Comparison of ENCODE assay signal across 25 cellular contexts in the genomic region with DNA sequence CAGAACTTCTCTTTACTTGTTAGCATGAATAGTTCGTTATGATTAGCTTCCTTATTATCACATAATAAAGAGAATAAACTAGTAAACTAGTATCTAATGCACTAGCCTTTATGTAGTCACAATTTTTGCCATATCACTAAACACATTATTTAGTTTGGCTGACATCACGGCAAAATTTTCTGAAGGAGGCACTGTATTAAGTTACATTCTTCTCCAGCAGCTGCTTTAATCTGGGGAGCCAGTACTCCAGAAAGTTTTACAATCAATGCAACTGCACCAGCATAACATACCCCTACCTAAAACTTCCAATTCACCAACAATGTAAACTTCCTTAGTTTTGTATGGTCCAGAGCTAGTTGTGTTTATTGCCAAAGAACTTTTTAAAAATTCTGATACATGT.
"Had no signal": no experiment of that assay in that cellular context is flagged by ENCODE, and none has a peak within 500 bp of the region (broad histone marks: within the 10 kb centered on the region; RNA-seq: fewer than 3 reads in every experiment).

No MANE protein-coding gene starts in this region.

- H3K27me3 ChIP-seq: MG63 had no signal

- H3K27ac ChIP-seq: KMS-11 had no signal

- H3K4me1 Mint-ChIP-seq: activated CD4-positive, alpha-beta T cell treated with anti-CD3 and anti-CD28 coated beads, Interleukin-2, amount 10 ng/mL, durations not matched to agents 7 days and 5 days; activated naive CD8-positive, alpha-beta T cell treated with anti-CD3 and anti-CD28 coated beads, Interleukin-2, amount 50 U/mL, for 24 hours; IgD-negative memory B cell had no signal

- H3K4me3 ChIP-seq: MG63 had no signal

- ATAC-seq: activated naive CD4-positive, alpha-beta T cell treated with anti-CD3 and anti-CD28 coated beads, Interleukin-2, amount 50 U/mL, for 72 hours; activated naive CD8-positive, alpha-beta T cell treated with anti-CD3 and anti-CD28 coated beads, Interleukin-2, amount 50 U/mL, for 24 hours; activated T-cell treated with anti-CD3 and anti-CD28 coated beads, Interleukin-2, amount 50 U/mL, for 4 hours; PC-3 had no signal

- H3K27ac Mint-ChIP-seq: activated CD4-positive, alpha-beta memory T cell treated with anti-CD3 and anti-CD28 coated beads for 36 hours; activated CD4-positive, alpha-beta T cell treated with anti-CD3 and anti-CD28 coated beads, Interleukin-2, amount 10 ng/mL, durations not matched to agents 7 days and 5 days; activated naive CD4-positive, alpha-beta T cell treated with anti-CD3 and anti-CD28 coated beads, Interleukin-2, amount 50 U/mL, for 72 hours; activated naive CD8-positive, alpha-beta T cell treated with anti-CD3 and anti-CD28 coated beads, Interleukin-2, amount 50 U/mL, for 24 hours; IgD-negative memory B cell had no signal

- H3K4me3 Mint-ChIP-seq: activated CD4-positive, alpha-beta memory T cell treated with anti-CD3 and anti-CD28 coated beads for 36 hours; activated CD4-positive, alpha-beta T cell treated with anti-CD3 and anti-CD28 coated beads, Interleukin-2, amount 10 ng/mL, durations not matched to agents 7 days and 5 days; activated naive CD8-positive, alpha-beta T cell treated with anti-CD3 and anti-CD28 coated beads, Interleukin-2, amount 50 U/mL, for 24 hours; activated T-cell treated with anti-CD3 and anti-CD28 coated beads, Interleukin-2, amount 50 U/mL, for 4 hours; IgD-negative memory B cell had no signal

- DNase-seq: activated CD4-positive, alpha-beta memory T cell treated with anti-CD3 and anti-CD28 coated beads for 36 hours; activated CD4-positive, alpha-beta T cell treated with anti-CD3 and anti-CD28 coated beads, Interleukin-2, amount 10 ng/mL, durations not matched to agents 7 days and 5 days; activated CD4-positive, CD25-positive, alpha-beta regulatory T cell; activated CD8-positive, alpha-beta memory T cell treated with anti-CD3 and anti-CD28 coated beads for 24 hours; activated effector memory CD4-positive, alpha-beta T cell treated with anti-CD3 and anti-CD28 coated beads, Interleukin-2, amount 50 U/mL, for 16 hours; activated naive CD4-positive, alpha-beta T cell treated with Interleukin-2 at 50 U/mL for 16 hours; activated naive CD8-positive, alpha-beta T cell treated with anti-CD3 and anti-CD28 coated beads, Interleukin-2, amount 50 U/mL, for 24 hours; activated T-cell treated with anti-CD3 and anti-CD28 coated beads, Interleukin-2, amount 50 U/mL, for 4 hours; amygdala; MG63; MV-4-11; NCI-H1092 treated with DMSO at 0.1 percent for 48 hours; NCI-H1417 treated with DMSO at 0.1 percent for 48 hours; NCI-H1694; NCI-H2029; NCI-H2107; NCI-H510A treated with DMSO at 0.1 percent for 48 hours; NCI-H69; PC-3; SHP77 treated with DMSO at 0.1 percent for 48 hours; T-helper 2 cell; T1000 had no signal

- H3K27me3 Mint-ChIP-seq: activated CD4-positive, alpha-beta memory T cell treated with anti-CD3 and anti-CD28 coated beads for 36 hours; activated naive CD8-positive, alpha-beta T cell treated with anti-CD3 and anti-CD28 coated beads, Interleukin-2, amount 50 U/mL, for 24 hours; IgD-negative memory B cell had no signal
